Comparison of ENCODE assay signal across 8 cellular contexts in the genomic region with DNA sequence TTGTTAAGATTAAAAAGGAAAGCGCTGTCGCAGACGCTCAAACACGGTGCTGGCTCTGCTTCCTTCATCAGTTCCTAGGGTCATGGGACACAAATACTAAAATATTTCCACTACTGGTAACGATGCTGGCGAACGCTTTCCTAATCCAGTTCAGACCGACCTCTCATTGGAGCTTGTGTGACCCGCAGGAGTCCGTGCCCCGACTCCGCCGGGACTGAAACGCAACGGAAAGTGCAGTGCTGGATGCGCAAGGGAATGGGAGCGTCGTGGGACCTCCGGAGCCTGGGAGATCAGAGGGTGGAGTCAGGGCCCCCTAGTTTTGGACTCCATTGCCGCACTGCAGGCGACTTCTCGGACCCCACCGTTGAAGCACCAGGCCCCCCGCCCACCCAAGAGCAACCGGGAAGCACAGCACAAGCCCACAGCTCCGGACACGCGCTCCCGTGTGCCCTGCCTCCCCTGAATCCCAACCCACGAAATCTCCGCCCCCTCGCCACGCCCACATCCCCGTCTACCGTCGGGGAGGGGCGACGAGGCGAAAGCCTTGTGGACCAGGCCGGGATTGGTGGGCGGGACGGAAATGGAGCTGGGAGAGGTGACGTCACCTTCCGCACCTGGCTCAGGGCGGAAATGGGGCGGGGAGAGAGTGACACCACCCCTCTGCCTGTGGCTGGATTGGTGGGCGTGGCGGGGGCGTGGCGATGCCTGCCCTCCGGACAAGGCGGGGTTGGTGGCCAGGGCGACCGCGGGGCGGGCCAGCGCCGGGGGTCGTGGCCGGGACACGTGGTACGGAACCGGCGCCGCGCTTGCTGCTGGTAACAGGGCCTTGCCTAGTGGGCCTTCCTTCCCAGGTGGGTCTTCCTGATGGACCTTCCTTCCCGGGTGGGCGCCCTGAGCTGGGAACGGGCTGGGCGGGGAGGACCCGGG. TPM values are rescaled to one million over a fixed set of nuclear protein-coding genes. Genes with fewer than 3 reads are reported as not detected.
A peak's percentile ranks its signal among the peaks of the same experiment; 100 is the strongest.
DNase-seq lines count a peak whose midpoint lies in the region; ATAC-seq and TF ChIP-seq lines count a peak whose summit lies in the region.

Gene CNDP2 (plus strand): TSS at position 783 of the 927 bp plus-strand sequence. CDS start 3,611 bp downstream, outside the sequence.

- no peaks in the 10 kb centered on the region for H3K9me3 ChIP-seq in CD8-positive, alpha-beta memory T cell (ENCODE audit: low read length)
- H3K9me3 ChIP-seq in lung (ENCODE audit: control insufficient read depth in 2 of 2, insufficient read depth in 1 of 2, low read length in 1 of 2): no peaks in the 10 kb centered on the region

- no peaks in the 10 kb centered on the region for H3K27me3 ChIP-seq in CD8-positive, alpha-beta memory T cell (ENCODE audit: insufficient read depth, low read length, poor library complexity, severe bottlenecking)
- H3K27me3 ChIP-seq in lung (ENCODE audit: control insufficient read depth, insufficient read depth): no peaks in the 10 kb centered on the region

- H3K4me1 ChIP-seq in CD8-positive, alpha-beta memory T cell (ENCODE audit: insufficient read depth, low read length): peaks cover 37% of the 10 kb centered on the region
- peaks cover 2 to 7% of the 10 kb centered on the region in 2 donors for H3K4me1 ChIP-seq in lung (ENCODE audit: control insufficient read depth in 2 of 2, insufficient read depth in 2 of 2, low read length in 2 of 2)

- CTCF ChIA-PET in CD8-positive, alpha-beta memory T cell (lab: Charles Lee): interaction anchor here (1.0 to 7.7 kb wide), 7 partner anchors 56 to 154 kb away, joined by 3 to 156 read pairs (median 5); no protein-coding TSS in a partner anchor

- H3K4me1 Mint-ChIP-seq in CD8-positive, alpha-beta memory T cell: peaks cover 41 to 59% (median 50%) of the 10 kb centered on the region in 3 donors

- peaks cover 0 to 25% (median 0%) of the 10 kb centered on the region in 3 donors for H3K36me3 Mint-ChIP-seq in CD8-positive, alpha-beta memory T cell

- peak within 1 kb of the TSS; percentile 94 to 99 (median 98) for H3K27ac Mint-ChIP-seq in CD8-positive, alpha-beta memory T cell

- DNase-seq in CD8-positive, alpha-beta memory T cell: peak; percentile 97 to 99 (median 99)
- DNase-seq in HS-5 (ENCODE audit: low read depth) (peak; percentile 78), lung (ENCODE audit: low spot score) (peak; percentile 100)
- peak; percentile 98 for DNase-seq in NK-92 treated with Interleukin-12 subunit alpha and Interleukin-12 subunit beta, amount 100 ng/mL, for 24 hours (lab: John Stamatoyannopoulos, UW)
- DNase-seq in activated CD8-positive, alpha-beta memory T cell treated with anti-CD3 and anti-CD28 coated beads for 24 hours: peak; percentile 100
- DNase-seq in effector CD4-positive, alpha-beta T cell: peak; percentile 97
- peak; percentile 98 to 99 (median 98) for DNase-seq in stimulated activated CD4-positive, alpha-beta T cell treated with anti-CD3 and anti-CD28 coated beads, TNF-alpha, amount 100 ng/mL, for 4 hours (ENCODE audit: low read depth in 3 of 3)

- peak within 1 kb of the TSS; percentile 86 for H3K27ac ChIP-seq in CD8-positive, alpha-beta memory T cell (ENCODE audit: low read depth, low read length)
- H3K27ac ChIP-seq in lung (ENCODE audit: low read depth in 1 of 2, low read length in 1 of 2): peak within 1 kb of the TSS; percentile 94 to 96

- ATAC-seq in GM19468 (IDR thresholded peaks at IDR 0.05; ENCODE audit: extremely low read depth, unreplicated experiment) (peak; percentile 50), lung (ENCODE audit: insufficient read depth, low FRiP score) (peak; percentile 93)

- peak within 1 kb of the TSS; percentile 92 to 97 (median 96) for H3K4me3 Mint-ChIP-seq in CD8-positive, alpha-beta memory T cell

- no peaks in the 10 kb centered on the region for H3K9me3 Mint-ChIP-seq in CD8-positive, alpha-beta memory T cell

- no peaks in the 10 kb centered on the region for H3K36me3 ChIP-seq in CD8-positive, alpha-beta memory T cell (ENCODE audit: insufficient read depth, low read length)
- no peaks in the 10 kb centered on the region for H3K36me3 ChIP-seq in lung (ENCODE audit: control insufficient read depth in 2 of 2, insufficient read depth in 2 of 2, low read length in 2 of 2)

- POLR2A ChIA-PET in CD8-positive, alpha-beta memory T cell (lab: Charles Lee): interaction anchor here (1.0 to 2.0 kb wide), 6 partner anchors 23 to 143 kb away, joined by 3 to 11 read pairs (median 4); no protein-coding TSS in a partner anchor

- 0% methylated on average over 67 to 71 of the region's 71 CpGs for WGBS in lung, 2 donors

- peaks cover 0 to 2% of the 10 kb centered on the region in 2 donors for H3K27me3 Mint-ChIP-seq in CD8-positive, alpha-beta memory T cell

- TF ChIP-seq CTCF in lung (IDR thresholded peaks at IDR 0.05; ENCODE audit: control extremely low read depth, extremely low read depth): no peak

- peak within 1 kb of the TSS; percentile 77 for H3K4me3 ChIP-seq in CD8-positive, alpha-beta memory T cell (ENCODE audit: low read length)
- H3K4me3 ChIP-seq in lung: peak within 1 kb of the TSS; percentile 58

RNA-seq across cellular contexts. Expression of gene CNDP2, which starts in this region (rescaled TPM):
- total RNA-seq in CD8-positive, alpha-beta memory T cell: 100 to 1,000 TPM; 206 to 213 TPM
- polyA plus RNA-seq in CD8-positive, alpha-beta memory T cell: 121 TPM
- total RNA-seq in lung: 100 to 1,000 TPM; 155 to 311 TPM
- 100 to 1,000 TPM; 152 to 227 TPM for polyA plus RNA-seq in lung

Comparison
In these comparisons a context has a peak if more than half of its experiments do, and no peak if none do; other contexts are left out.
1. Peak in every context shown above with its lines: DNase-seq, ATAC-seq, H3K4me3 ChIP-seq and H3K27ac ChIP-seq.